In the genomic region with DNA sequence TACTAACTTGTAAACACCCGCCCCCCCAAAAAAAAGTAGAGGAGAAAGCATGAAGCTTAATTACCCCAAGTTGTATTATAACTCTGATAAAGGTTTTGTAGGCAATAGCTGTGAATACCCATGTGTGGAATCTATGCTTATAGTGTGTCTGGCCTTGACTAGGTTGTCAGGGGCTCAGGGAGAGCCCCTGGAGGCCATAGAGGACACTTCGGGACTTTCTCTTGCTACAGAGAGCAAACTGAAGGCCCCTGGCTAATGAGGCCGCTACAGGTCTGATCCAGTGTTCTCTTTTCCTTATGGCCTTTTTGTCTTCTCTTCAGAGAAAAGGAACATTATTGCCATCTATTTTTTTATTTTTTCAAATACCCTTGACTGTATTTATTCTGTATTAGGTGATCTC, we compare ENCODE assay signal across 1 cellular context.
TF ChIP-seq lines count a peak whose summit lies in the region.

No MANE protein-coding gene starts in this region.

TF ChIP-seq in WTC11, 78 proteins besides CTCF, POLR2A, EP300 and RAD21 (continued from another document):
- TF ChIP-seq, protein P1, sequence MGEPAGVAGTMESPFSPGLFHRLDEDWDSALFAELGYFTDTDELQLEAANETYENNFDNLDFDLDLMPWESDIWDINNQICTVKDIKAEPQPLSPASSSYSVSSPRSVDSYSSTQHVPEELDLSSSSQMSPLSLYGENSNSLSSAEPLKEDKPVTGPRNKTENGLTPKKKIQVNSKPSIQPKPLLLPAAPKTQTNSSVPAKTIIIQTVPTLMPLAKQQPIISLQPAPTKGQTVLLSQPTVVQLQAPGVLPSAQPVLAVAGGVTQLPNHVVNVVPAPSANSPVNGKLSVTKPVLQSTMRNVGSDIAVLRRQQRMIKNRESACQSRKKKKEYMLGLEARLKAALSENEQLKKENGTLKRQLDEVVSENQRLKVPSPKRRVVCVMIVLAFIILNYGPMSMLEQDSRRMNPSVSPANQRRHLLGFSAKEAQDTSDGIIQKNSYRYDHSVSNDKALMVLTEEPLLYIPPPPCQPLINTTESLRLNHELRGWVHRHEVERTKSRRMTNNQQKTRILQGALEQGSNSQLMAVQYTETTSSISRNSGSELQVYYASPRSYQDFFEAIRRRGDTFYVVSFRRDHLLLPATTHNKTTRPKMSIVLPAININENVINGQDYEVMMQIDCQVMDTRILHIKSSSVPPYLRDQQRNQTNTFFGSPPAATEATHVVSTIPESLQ (CRISPR knock-in tag; IDR thresholded peaks at IDR 0.05) = no peak
- TF ChIP-seq, protein P2, sequence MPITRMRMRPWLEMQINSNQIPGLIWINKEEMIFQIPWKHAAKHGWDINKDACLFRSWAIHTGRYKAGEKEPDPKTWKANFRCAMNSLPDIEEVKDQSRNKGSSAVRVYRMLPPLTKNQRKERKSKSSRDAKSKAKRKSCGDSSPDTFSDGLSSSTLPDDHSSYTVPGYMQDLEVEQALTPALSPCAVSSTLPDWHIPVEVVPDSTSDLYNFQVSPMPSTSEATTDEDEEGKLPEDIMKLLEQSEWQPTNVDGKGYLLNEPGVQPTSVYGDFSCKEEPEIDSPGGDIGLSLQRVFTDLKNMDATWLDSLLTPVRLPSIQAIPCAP (CRISPR knock-in tag; IDR thresholded peaks at IDR 0.05) = no peak
- no peak for TF ChIP-seq MYBL2 (CRISPR knock-in tag; IDR thresholded peaks at IDR 0.05)
- TF ChIP-seq, protein P3, sequence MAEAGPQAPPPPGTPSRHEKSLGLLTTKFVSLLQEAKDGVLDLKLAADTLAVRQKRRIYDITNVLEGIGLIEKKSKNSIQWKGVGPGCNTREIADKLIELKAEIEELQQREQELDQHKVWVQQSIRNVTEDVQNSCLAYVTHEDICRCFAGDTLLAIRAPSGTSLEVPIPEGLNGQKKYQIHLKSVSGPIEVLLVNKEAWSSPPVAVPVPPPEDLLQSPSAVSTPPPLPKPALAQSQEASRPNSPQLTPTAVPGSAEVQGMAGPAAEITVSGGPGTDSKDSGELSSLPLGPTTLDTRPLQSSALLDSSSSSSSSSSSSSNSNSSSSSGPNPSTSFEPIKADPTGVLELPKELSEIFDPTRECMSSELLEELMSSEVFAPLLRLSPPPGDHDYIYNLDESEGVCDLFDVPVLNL (CRISPR knock-in tag; IDR thresholded peaks at IDR 0.05; ENCODE audit: borderline replicate concordance, low read depth) = no peak
- TF ChIP-seq NFATC4 (CRISPR knock-in tag; IDR thresholded peaks at IDR 0.05) = no peak
- TF ChIP-seq NR2C2 (CRISPR knock-in tag; IDR thresholded peaks at IDR 0.05) = no peak
- TF ChIP-seq CBFB (CRISPR knock-in tag; IDR thresholded peaks at IDR 0.05; ENCODE audit: low read depth) = no peak
- no peak for TF ChIP-seq NFYB (CRISPR knock-in tag; conservative IDR thresholded peaks at IDR 0.05; ENCODE audit: low read depth)
- no peak for TF ChIP-seq ZNF138 (CRISPR knock-in tag; conservative IDR thresholded peaks at IDR 0.05)
TF ChIP-seq in WTC11: peak in this region for 0.
